ENCODE assay signal across 18 cellular contexts in genomic region chr18:21958707-21959457, GRCh38.
"Had no signal": no experiment of that assay in that cellular context is flagged by ENCODE, and none has a peak within 500 bp of the region (broad histone marks: within the 10 kb centered on the region; RNA-seq: fewer than 3 reads in every experiment).

No MANE protein-coding gene starts in this region.

- H3K4me1 Mint-ChIP-seq: stimulated activated naive CD8-positive, alpha-beta T cell treated with anti-CD3 and anti-CD28 coated beads, Interleukin-15, amount 100 ng/mL, for 72 hours; WTC11 had no signal

- H3K4me3 ChIP-seq: cardiac muscle cell, coronary artery, gastroesophageal sphincter, lower lobe of right lung, SK-N-MC, upper lobe of left lung had no signal

- H3K27ac Mint-ChIP-seq: activated CD4-positive, alpha-beta memory T cell treated with anti-CD3 and anti-CD28 coated beads for 36 hours; activated naive CD8-positive, alpha-beta T cell treated with anti-CD3 and anti-CD28 coated beads for 36 hours; nephron progenitor cell; stimulated activated naive CD8-positive, alpha-beta T cell treated with anti-CD3 and anti-CD28 coated beads, Interleukin-15, amount 100 ng/mL, for 72 hours; WTC11 had no signal

- H3K36me3 Mint-ChIP-seq: activated CD4-positive, alpha-beta memory T cell treated with anti-CD3 and anti-CD28 coated beads for 36 hours; activated naive CD8-positive, alpha-beta T cell treated with anti-CD3 and anti-CD28 coated beads for 36 hours; WTC11 had no signal

- DNase-seq: activated CD4-positive, alpha-beta memory T cell treated with anti-CD3 and anti-CD28 coated beads for 36 hours; activated CD4-positive, alpha-beta T cell treated with anti-CD3 and anti-CD28 coated beads for 4 hours; activated naive CD4-positive, alpha-beta T cell; activated naive CD8-positive, alpha-beta T cell treated with anti-CD3 and anti-CD28 coated beads for 36 hours; activated T-cell treated with anti-CD3 and anti-CD28 coated beads for 4 hours; amygdala; erythroblast; lower lobe of right lung; nephron progenitor cell; occipital lobe; retina; stimulated activated naive CD8-positive, alpha-beta T cell treated with anti-CD3 and anti-CD28 coated beads, Interleukin-15, amount 100 ng/mL, for 72 hours; upper lobe of left lung had no signal

- H3K27ac ChIP-seq: cardiac muscle cell, coronary artery, gastroesophageal sphincter, lower lobe of right lung, SK-N-MC, upper lobe of left lung had no signal

- H3K36me3 ChIP-seq: cardiac muscle cell, gastroesophageal sphincter, lower lobe of right lung, upper lobe of left lung had no signal

- ATAC-seq: gastroesophageal sphincter; stimulated activated naive CD8-positive, alpha-beta T cell treated with anti-CD3 and anti-CD28 coated beads, Interleukin-15, amount 100 ng/mL, for 72 hours; WTC11 had no signal

- H3K9me3 ChIP-seq: lower lobe of right lung, upper lobe of left lung had no signal

- H3K27me3 ChIP-seq: cardiac muscle cell, gastroesophageal sphincter, upper lobe of left lung had no signal

- H3K4me3 Mint-ChIP-seq: activated CD4-positive, alpha-beta memory T cell treated with anti-CD3 and anti-CD28 coated beads for 36 hours; activated naive CD8-positive, alpha-beta T cell treated with anti-CD3 and anti-CD28 coated beads for 36 hours; nephron progenitor cell; stimulated activated naive CD8-positive, alpha-beta T cell treated with anti-CD3 and anti-CD28 coated beads, Interleukin-15, amount 100 ng/mL, for 72 hours; WTC11 had no signal

- H3K4me1 ChIP-seq: gastroesophageal sphincter, lower lobe of right lung, upper lobe of left lung had no signal

- H3K9me3 Mint-ChIP-seq: activated CD4-positive, alpha-beta memory T cell treated with anti-CD3 and anti-CD28 coated beads for 36 hours; activated naive CD8-positive, alpha-beta T cell treated with anti-CD3 and anti-CD28 coated beads for 36 hours; stimulated activated naive CD8-positive, alpha-beta T cell treated with anti-CD3 and anti-CD28 coated beads, Interleukin-15, amount 100 ng/mL, for 72 hours; WTC11 had no signal
